13 cellular contexts compared by ENCODE assay signal in the genomic region with DNA sequence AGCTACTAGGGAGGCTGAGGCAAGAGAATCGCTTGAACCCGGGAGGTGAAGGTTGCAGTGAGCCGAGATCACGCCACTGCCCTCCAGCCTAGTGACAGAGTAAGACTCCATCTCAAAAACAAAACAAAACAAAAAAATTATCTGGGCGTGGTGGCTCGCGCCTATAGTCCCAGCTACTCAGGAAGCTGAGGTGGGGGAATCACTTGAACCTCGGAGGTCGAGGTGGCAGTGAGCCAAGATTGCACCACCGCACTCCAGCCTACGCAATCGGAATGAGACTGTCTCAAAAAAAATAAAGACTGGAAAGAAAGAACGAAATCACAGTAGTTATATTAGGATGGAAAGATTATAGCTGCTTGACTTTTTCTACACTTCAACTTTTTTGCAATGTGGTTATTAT.
DNase-seq lines count a peak whose midpoint lies in the region; ATAC-seq lines count a peak whose summit lies in the region.
"Had no signal": no experiment of that assay in that cellular context is flagged by ENCODE, and none has a peak within 500 bp of the region (broad histone marks: within the 10 kb centered on the region; RNA-seq: fewer than 3 reads in every experiment).

No MANE protein-coding gene starts in this region.

- DNase-seq in T-helper 22 cell (ENCODE audit: low read depth) = peak; percentile 68
- DNase-seq in activated T-cell treated with anti-CD3 and anti-CD28 coated beads, Interleukin-2, amount 50 U/mL, for 24 hours = peak; percentile 66
- peak; percentile 58 for DNase-seq in effector CD8-positive, alpha-beta T cell (lab: John Stamatoyannopoulos, UW)
- DNase-seq in stimulated activated naive CD4-positive, alpha-beta T cell (lab: John Stamatoyannopoulos, UW) = peak; percentile 44 to 85 (median 70)
- no peak for DNase-seq in NCI-H1694 treated with DMSO at 0.1 percent for 48 hours (lab: John Stamatoyannopoulos, UW)
- DNase-seq in SW 1271 (lab: John Stamatoyannopoulos, UW) = no peak
- DNase-seq: activated CD4-positive, CD25-positive, alpha-beta regulatory T cell treated with anti-CD3 and anti-CD28 coated beads, Interleukin-2, amount 50 U/mL, for 72 hours; mesenchymal stem cell; NCI-H1436; NCI-H774; ovary; SJCRH30 had no signal

- H3K36me3 Mint-ChIP-seq in activated T-cell treated with anti-CD3 and anti-CD28 coated beads, Interleukin-2, amount 50 U/mL, for 24 hours (ENCODE audit: low read depth) = peaks cover 70% of the 10 kb centered on the region

- H3K4me1 Mint-ChIP-seq in activated T-cell treated with anti-CD3 and anti-CD28 coated beads, Interleukin-2, amount 50 U/mL, for 24 hours (ENCODE audit: low read depth) = peaks cover 56% of the 10 kb centered on the region

- peak overlapping the region; percentile 88 for H3K27ac Mint-ChIP-seq in activated T-cell treated with anti-CD3 and anti-CD28 coated beads, Interleukin-2, amount 50 U/mL, for 24 hours

- no peaks in the 10 kb centered on the region for H3K9me3 Mint-ChIP-seq in activated T-cell treated with anti-CD3 and anti-CD28 coated beads, Interleukin-2, amount 50 U/mL, for 24 hours

- peak overlapping the region; percentile 57 for H3K4me3 Mint-ChIP-seq in activated T-cell treated with anti-CD3 and anti-CD28 coated beads, Interleukin-2, amount 50 U/mL, for 24 hours

- no peak for ATAC-seq in HG02970 (IDR thresholded peaks at IDR 0.05; ENCODE audit: low FRiP score, unreplicated experiment)

- no peaks in the 10 kb centered on the region for H3K27me3 Mint-ChIP-seq in activated T-cell treated with anti-CD3 and anti-CD28 coated beads, Interleukin-2, amount 50 U/mL, for 24 hours

Comparison
In these comparisons a context has a peak if more than half of its experiments do, and no peak if none do; other contexts are left out.
1. DNase-seq: peak in T-helper 22 cell (single experiment), activated T-cell treated with anti-CD3 and anti-CD28 coated beads, Interleukin-2, amount 50 U/mL, for 24 hours (single experiment), effector CD8-positive, alpha-beta T cell (single experiment) and stimulated activated naive CD4-positive, alpha-beta T cell (6 of 6); none in NCI-H1694 treated with DMSO at 0.1 percent for 48 hours (single experiment) and SW 1271 (0 of 2).